9 cellular contexts compared by ENCODE assay signal in the genomic region with DNA sequence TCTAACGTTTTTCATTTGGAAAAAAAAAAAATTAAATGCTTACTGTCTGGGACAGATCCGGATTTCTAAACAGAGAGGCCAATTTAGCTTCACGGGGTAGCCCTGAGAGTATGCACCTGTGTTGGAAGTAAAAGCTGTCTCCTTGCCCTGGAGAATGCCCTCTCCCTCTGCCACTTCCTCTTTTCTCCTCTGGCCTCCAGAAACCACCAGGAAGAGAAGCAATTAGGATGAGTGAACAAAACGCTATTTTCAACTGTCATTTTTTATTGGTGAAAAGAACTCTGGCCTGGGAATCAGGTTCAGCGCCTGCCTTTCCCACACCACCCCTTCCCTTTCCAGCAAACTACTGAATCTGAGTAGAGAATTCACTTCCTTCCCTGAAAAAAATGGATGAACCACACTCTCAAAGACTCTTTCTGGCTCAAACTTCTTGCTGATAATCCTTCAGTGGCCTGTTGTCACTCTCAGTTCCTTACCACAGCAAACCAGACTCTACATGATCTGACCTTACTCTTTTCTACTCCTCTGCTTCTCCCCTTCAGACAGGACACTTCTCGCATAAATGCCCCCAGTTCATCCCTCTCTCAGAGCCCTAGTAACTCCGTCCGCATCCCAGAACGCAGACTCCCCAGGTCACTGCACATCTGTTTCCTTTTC. TPM values are rescaled to one million over a fixed set of nuclear protein-coding genes. Genes with fewer than 3 reads are reported as not detected.
DNase-seq lines count a peak whose midpoint lies in the region; ATAC-seq, FAIRE-seq and TF ChIP-seq lines count a peak whose summit lies in the region.
"Had no signal": no experiment of that assay in that cellular context is flagged by ENCODE, and none has a peak within 500 bp of the region (broad histone marks: within the 10 kb centered on the region; RNA-seq: fewer than 3 reads in every experiment).

No MANE protein-coding gene starts in this region.

- H3K9me3 Mint-ChIP-seq in activated CD4-positive, alpha-beta T cell treated with anti-CD3 and anti-CD28 coated beads, Interleukin-2, amount 10 ng/mL, durations not matched to agents 24 days and 14 days: peaks cover 4% of the 10 kb centered on the region
- no peaks in the 10 kb centered on the region for H3K9me3 Mint-ChIP-seq in stimulated activated naive CD8-positive, alpha-beta T cell treated with anti-CD3 and anti-CD28 coated beads, Interleukin-15, amount 100 ng/mL, for 72 hours

- no peaks in the 10 kb centered on the region for H3K9me3 ChIP-seq in RWPE2 (ENCODE audit: severe bottlenecking)
- H3K9me3 ChIP-seq in endothelial cell of umbilical vein (replicated peaks; ENCODE audit: control insufficient read depth, insufficient read depth, low read length): no peaks in the 10 kb centered on the region

- ATAC-seq in RWPE2 (ENCODE audit: low read depth): peak; percentile 3; the same call in 1 of the 3 replicates
- no peak for ATAC-seq in stimulated activated naive CD8-positive, alpha-beta T cell treated with anti-CD3 and anti-CD28 coated beads, Interleukin-15, amount 100 ng/mL, for 72 hours

- POLR2A ChIA-PET in endothelial cell of umbilical vein (lab: Charles Lee): interaction anchor here (2.3 kb wide), 1 partner anchor 29 kb away, joined by 12 read pairs; no protein-coding TSS in a partner anchor

- peak overlapping the region; percentile 94 for H3K4me2 ChIP-seq in endothelial cell of umbilical vein (ENCODE audit: insufficient read depth, low read length)

- dilution Hi-C loops in endothelial cell of umbilical vein (cut with MboI; ENCODE audit: extremely low pct_ligation_motif_present, low sequenced_read_pairs): no loop called here

- H3K27me3 ChIP-seq in RWPE2 (ENCODE audit: insufficient read depth, poor library complexity, severe bottlenecking): no peaks in the 10 kb centered on the region
- no peaks in the 10 kb centered on the region for H3K27me3 ChIP-seq in endothelial cell of umbilical vein (ENCODE audit: control insufficient read depth in 2 of 2, insufficient read depth in 2 of 2, low read length in 2 of 2)

- peak overlapping the region; percentile 65 for H3K9ac ChIP-seq in endothelial cell of umbilical vein (replicated peaks; ENCODE audit: extremely low read depth, insufficient read depth, low read length)

- no peaks in the 10 kb centered on the region for H3K9me1 ChIP-seq in endothelial cell of umbilical vein (replicated peaks; ENCODE audit: control insufficient read depth, extremely low read depth, insufficient read depth, low read length)

- no peak for TF ChIP-seq POLR2A in endothelial cell of umbilical vein (IDR thresholded peaks at IDR 0.05; ENCODE audit: low read depth, low read length)

- H3K36me3 ChIP-seq in RWPE2 (ENCODE audit: low read depth): peaks cover 90% of the 10 kb centered on the region
- H3K36me3 ChIP-seq in endothelial cell of umbilical vein (ENCODE audit: control insufficient read depth in 2 of 2, extremely low read depth in 1 of 2, insufficient read depth in 2 of 2, low read length in 2 of 2): no peaks in the 10 kb centered on the region

- TF ChIP-seq CTCF in RWPE2 (IDR thresholded peaks at IDR 0.05; ENCODE audit: poor library complexity, severe bottlenecking): no peak
- TF ChIP-seq CTCF in endothelial cell of umbilical vein (IDR thresholded peaks at IDR 0.05; ENCODE audit: extremely low read depth in 1 of 2, insufficient read depth in 1 of 2, low read depth in 1 of 2, low read length in 2 of 2): no peak

- peaks cover 44% of the 10 kb centered on the region for H3K36me3 Mint-ChIP-seq in activated CD4-positive, alpha-beta T cell treated with anti-CD3 and anti-CD28 coated beads, Interleukin-2, amount 10 ng/mL, durations not matched to agents 24 days and 14 days (ENCODE audit: low read depth)

- no peak for DNase-seq in activated CD4-positive, alpha-beta T cell treated with anti-CD3 and anti-CD28 coated beads, Interleukin-2, amount 10 ng/mL, durations not matched to agents 24 days and 14 days
- DNase-seq in activated CD4-positive, alpha-beta T cell treated with anti-CD3 and anti-CD28 coated beads for 48 hours: no peak
- DNase-seq in RWPE2 (ENCODE audit: low spot score) (no peak), endothelial cell of umbilical vein (ENCODE audit: low read depth, low spot score) (no peak), NCI-H1694 treated with DMSO at 0.1 percent for 48 hours (lab: John Stamatoyannopoulos, UW) (no peak), HUDEP-2 (lab: John Stamatoyannopoulos, UW; ENCODE audit: unreplicated experiment in 76 of 76) (no peak)
- no peak for DNase-seq in stimulated activated naive CD8-positive, alpha-beta T cell treated with anti-CD3 and anti-CD28 coated beads, Interleukin-15, amount 100 ng/mL, for 72 hours
- DNase-seq in stimulated activated CD4-positive, alpha-beta T cell treated with anti-CD3 and anti-CD28 coated beads, Interleukin-4, amount 100 ng/mL, for 1 hour: no peak
- DNase-seq: NCI-H2171 treated with DMSO at 0.1 percent for 48 hours had no signal

- peak overlapping the region; percentile 88 for H3K27ac ChIP-seq in RWPE2 (ENCODE audit: poor library complexity, severe bottlenecking)
- peak overlapping the region; percentile 94 for H3K27ac ChIP-seq in endothelial cell of umbilical vein (ENCODE audit: insufficient read depth, low read depth, low read length)

- CTCF ChIA-PET in endothelial cell of umbilical vein (lab: Charles Lee): interaction anchor here (1.0 kb wide), 1 partner anchor 27 kb away, joined by 3 read pairs; no protein-coding TSS in a partner anchor

- BruUV-seq in endothelial cell of umbilical vein (replicated peaks; lab: Mats Ljungman, UMichigan): no TSS peak

- H3K4me1 ChIP-seq in RWPE2 (ENCODE audit: insufficient read depth, poor library complexity, severe bottlenecking) (peaks cover 93% of the 10 kb centered on the region), endothelial cell of umbilical vein (ENCODE audit: control insufficient read depth, extremely low read depth, insufficient read depth, low read length) (peaks cover 64% of the 10 kb centered on the region)

- H3K4me3 ChIP-seq in RWPE2 (ENCODE audit: severe bottlenecking) (no peak overlapping the region), endothelial cell of umbilical vein (replicated peaks in 1 of 3; ENCODE audit: insufficient read depth in 1 of 3, low read depth in 1 of 3, low read length in 3 of 3) (no peak overlapping the region)

- peaks cover 94% of the 10 kb centered on the region for H3K79me2 ChIP-seq in endothelial cell of umbilical vein (ENCODE audit: control insufficient read depth, insufficient read depth, low read length)

- H3K27me3 Mint-ChIP-seq in activated CD4-positive, alpha-beta T cell treated with anti-CD3 and anti-CD28 coated beads, Interleukin-2, amount 10 ng/mL, durations not matched to agents 24 days and 14 days: no peaks in the 10 kb centered on the region
- H3K27me3 Mint-ChIP-seq in stimulated activated naive CD8-positive, alpha-beta T cell treated with anti-CD3 and anti-CD28 coated beads, Interleukin-15, amount 100 ng/mL, for 72 hours: no peaks in the 10 kb centered on the region

- peaks cover 43% of the 10 kb centered on the region for H3K4me1 Mint-ChIP-seq in activated CD4-positive, alpha-beta T cell treated with anti-CD3 and anti-CD28 coated beads, Interleukin-2, amount 10 ng/mL, durations not matched to agents 24 days and 14 days
- H3K4me1 Mint-ChIP-seq in stimulated activated naive CD8-positive, alpha-beta T cell treated with anti-CD3 and anti-CD28 coated beads, Interleukin-15, amount 100 ng/mL, for 72 hours: peaks cover 84% of the 10 kb centered on the region

- peak overlapping the region; percentile 43 for H3K27ac Mint-ChIP-seq in activated CD4-positive, alpha-beta T cell treated with anti-CD3 and anti-CD28 coated beads, Interleukin-2, amount 10 ng/mL, durations not matched to agents 24 days and 14 days
- peak overlapping the region; percentile 79 to 85 for H3K27ac Mint-ChIP-seq in stimulated activated naive CD8-positive, alpha-beta T cell treated with anti-CD3 and anti-CD28 coated beads, Interleukin-15, amount 100 ng/mL, for 72 hours

- no peak overlapping the region for H2AFZ ChIP-seq in endothelial cell of umbilical vein (ENCODE audit: low read depth, low read length)

- intact Hi-C loops in activated CD4-positive, alpha-beta T cell treated with anti-CD3 and anti-CD28 coated beads, Interleukin-2, amount 10 ng/mL, durations not matched to agents 24 days and 14 days (cut with micrococcal nuclease): no loop called here
- intact Hi-C loops in endothelial cell of umbilical vein (cut with micrococcal nuclease): loop anchor here (1.0 to 10.0 kb wide), 5 partner anchors 7 to 337 kb away; no protein-coding TSS in a partner anchor

- H3K4me3 Mint-ChIP-seq in activated CD4-positive, alpha-beta T cell treated with anti-CD3 and anti-CD28 coated beads, Interleukin-2, amount 10 ng/mL, durations not matched to agents 24 days and 14 days: no peak overlapping the region
- H3K4me3 Mint-ChIP-seq in stimulated activated naive CD8-positive, alpha-beta T cell treated with anti-CD3 and anti-CD28 coated beads, Interleukin-15, amount 100 ng/mL, for 72 hours: peak overlapping the region; percentile 66 to 77

- FAIRE-seq in endothelial cell of umbilical vein (lab: Jason Lieb, UNC): no peak

- H4K20me1 ChIP-seq in endothelial cell of umbilical vein (replicated peaks; ENCODE audit: control insufficient read depth, extremely low read depth, insufficient read depth, low read length): no peaks in the 10 kb centered on the region

TF ChIP-seq in endothelial cell of umbilical vein, 7 proteins besides CTCF, POLR2A, EP300 and RAD21:
- no peak for TF ChIP-seq MYC (IDR thresholded peaks at IDR 0.05; ENCODE audit: low read depth, low read length)
- TF ChIP-seq JUN (IDR thresholded peaks at IDR 0.05; ENCODE audit: borderline replicate concordance, insufficient read depth, insufficient read length, low read depth): no peak

RNA-seq across cellular contexts. Expression of a gene that starts 29.8 kb away (rescaled TPM):
- total RNA-seq in activated CD4-positive, alpha-beta T cell treated with anti-CD3 and anti-CD28 coated beads, Interleukin-2, amount 10 ng/mL, durations not matched to agents 24 days and 14 days: 12.6 and 14.1 TPM in 2 replicates
- total RNA-seq in endothelial cell of umbilical vein: 42.9 and 53.7 TPM in 2 replicates
- 29.0 and 32.8 TPM in 2 replicates for polyA plus RNA-seq in endothelial cell of umbilical vein
- polyA plus RNA-seq in endothelial cell of umbilical vein (2011; cell fraction: cytosol; rRNA removed): 20.1 and 30.8 TPM in 2 replicates
- polyA plus RNA-seq in endothelial cell of umbilical vein (2011; cell fraction: nucleus; rRNA removed): 73.6 and 75.1 TPM in 2 replicates
- polyA plus RNA-seq in endothelial cell of umbilical vein (2012): 19.7 and 20.4 TPM in 2 replicates
- 81.9 and 86.4 TPM in 2 replicates for polyA minus RNA-seq in endothelial cell of umbilical vein
- polyA minus RNA-seq in endothelial cell of umbilical vein (2011; cell fraction: cytosol; rRNA and poly(A)+ RNA removed): 1.2 TPM
- 99.2 and 119 TPM in 2 replicates for polyA minus RNA-seq in endothelial cell of umbilical vein (2011; cell fraction: nucleus; rRNA and poly(A)+ RNA removed)
